In the genomic region with DNA sequence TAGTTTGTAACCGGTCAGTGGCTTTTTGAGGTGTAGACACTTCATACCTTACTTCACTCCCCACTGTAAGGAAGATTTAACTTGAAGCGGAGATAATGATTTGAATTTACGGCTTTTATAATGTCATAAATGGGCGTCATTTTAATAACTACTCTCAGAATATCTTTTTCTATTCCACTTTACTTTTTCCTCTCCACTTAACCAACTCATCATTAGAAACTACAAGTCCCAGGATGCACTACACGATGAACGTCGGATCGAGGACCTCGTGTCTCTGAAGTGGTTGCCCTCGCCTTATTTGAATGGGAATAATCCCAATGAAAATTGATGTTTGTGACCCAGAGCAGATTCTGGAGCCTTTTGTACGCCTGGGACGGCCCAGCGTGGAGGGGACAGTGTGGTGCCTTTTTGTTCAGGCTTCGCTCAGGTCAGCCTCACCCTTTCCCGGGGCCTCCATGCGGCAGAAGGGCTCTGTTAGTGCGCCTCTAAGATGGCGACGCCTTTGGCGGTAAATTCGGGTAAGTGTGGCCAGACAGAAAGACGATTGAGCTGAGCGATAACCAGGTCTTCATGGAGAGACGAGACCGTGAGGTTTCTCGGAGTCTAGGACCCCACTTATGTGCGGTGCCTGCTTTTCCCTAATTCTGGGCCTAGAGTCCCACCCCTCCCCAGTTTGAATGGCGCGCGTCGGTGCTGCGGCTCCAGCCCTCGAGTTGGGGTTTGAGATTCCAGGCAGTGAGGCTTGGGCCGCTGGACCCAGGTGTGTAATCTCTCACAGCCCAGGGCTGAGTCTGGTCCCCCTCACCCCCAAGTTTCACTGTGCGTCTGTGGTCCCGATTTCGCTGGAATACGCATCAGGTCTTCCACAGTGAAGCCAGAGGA, we compare ENCODE assay signal across 8 cellular contexts. TPM values are rescaled to one million over a fixed set of nuclear protein-coding genes. Genes with fewer than 3 reads are reported as not detected.
DNase-seq lines count a peak whose midpoint lies in the region; TF ChIP-seq lines count a peak whose summit lies in the region.

A gene with protein sequence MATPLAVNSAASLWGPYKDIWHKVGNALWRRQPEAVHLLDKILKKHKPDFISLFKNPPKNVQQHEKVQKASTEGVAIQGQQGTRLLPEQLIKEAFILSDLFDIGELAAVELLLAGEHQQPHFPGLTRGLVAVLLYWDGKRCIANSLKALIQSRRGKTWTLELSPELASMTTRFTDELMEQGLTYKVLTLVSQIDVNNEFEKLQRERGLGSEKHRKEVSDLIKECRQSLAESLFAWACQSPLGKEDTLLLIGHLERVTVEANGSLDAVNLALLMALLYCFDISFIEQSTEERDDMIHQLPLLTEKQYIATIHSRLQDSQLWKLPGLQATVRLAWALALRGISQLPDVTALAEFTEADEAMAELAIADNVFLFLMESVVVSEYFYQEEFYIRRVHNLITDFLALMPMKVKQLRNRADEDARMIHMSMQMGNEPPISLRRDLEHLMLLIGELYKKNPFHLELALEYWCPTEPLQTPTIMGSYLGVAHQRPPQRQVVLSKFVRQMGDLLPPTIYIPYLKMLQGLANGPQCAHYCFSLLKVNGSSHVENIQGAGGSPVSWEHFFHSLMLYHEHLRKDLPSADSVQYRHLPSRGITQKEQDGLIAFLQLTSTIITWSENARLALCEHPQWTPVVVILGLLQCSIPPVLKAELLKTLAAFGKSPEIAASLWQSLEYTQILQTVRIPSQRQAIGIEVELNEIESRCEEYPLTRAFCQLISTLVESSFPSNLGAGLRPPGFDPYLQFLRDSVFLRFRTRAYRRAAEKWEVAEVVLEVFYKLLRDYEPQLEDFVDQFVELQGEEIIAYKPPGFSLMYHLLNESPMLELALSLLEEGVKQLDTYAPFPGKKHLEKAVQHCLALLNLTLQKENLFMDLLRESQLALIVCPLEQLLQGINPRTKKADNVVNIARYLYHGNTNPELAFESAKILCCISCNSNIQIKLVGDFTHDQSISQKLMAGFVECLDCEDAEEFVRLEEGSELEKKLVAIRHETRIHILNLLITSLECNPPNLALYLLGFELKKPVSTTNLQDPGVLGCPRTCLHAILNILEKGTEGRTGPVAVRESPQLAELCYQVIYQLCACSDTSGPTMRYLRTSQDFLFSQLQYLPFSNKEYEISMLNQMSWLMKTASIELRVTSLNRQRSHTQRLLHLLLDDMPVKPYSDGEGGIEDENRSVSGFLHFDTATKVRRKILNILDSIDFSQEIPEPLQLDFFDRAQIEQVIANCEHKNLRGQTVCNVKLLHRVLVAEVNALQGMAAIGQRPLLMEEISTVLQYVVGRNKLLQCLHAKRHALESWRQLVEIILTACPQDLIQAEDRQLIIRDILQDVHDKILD (N-terminal part only) (plus strand): TSS at position 463 of the 882 bp plus-strand sequence. CDS start 28 bp downstream, at position 491.

- H2AFZ ChIP-seq in H9 (ENCODE audit: low read length) (peak within 1 kb of the TSS; percentile 71), neuronal stem cell (ENCODE audit: low read length) (peak within 1 kb of the TSS; percentile 89)

- peaks cover 0 to 1% (median 1%) of the 10 kb centered on the region in 3 experiments; a peak in 1 of 7 replicates for H3K36me3 Mint-ChIP-seq in H9 (ENCODE audit: insufficient read depth in 1 of 3, low read depth in 3 of 3)

- peak; percentile 83 for DNase-seq in GDM1 (lab: John Stamatoyannopoulos, UW)
- DNase-seq in H9 = peak; percentile 78
- peak; percentile 84 for DNase-seq in M059J (ENCODE audit: low read depth)
- DNase-seq in SIG-M5 treated with dmso at 0.1 percent for 504 hours (lab: John Stamatoyannopoulos, UW; ENCODE audit: unreplicated experiment) = peak; percentile 85
- DNase-seq in activated gamma-delta T cell treated with anti-CD3 and anti-CD28 coated beads, Interleukin-2, amount 50 U/mL, for 16 hours (ENCODE audit: low read depth) = peak; percentile 47
- peak; percentile 89 for DNase-seq in foreskin melanocyte
- DNase-seq in neuronal stem cell (ENCODE audit: low spot score) = peak; percentile 75

- peak within 1 kb of the TSS; percentile 96 for H3K14ac ChIP-seq in H9 (ENCODE audit: insufficient read depth, low read length)
- no peak within 1 kb of the TSS for H3K14ac ChIP-seq in neuronal stem cell (ENCODE audit: low read length)

- H3K9me3 ChIP-seq in H9 (ENCODE audit: control insufficient read depth, low read depth, low read length) = no peaks in the 10 kb centered on the region
- peaks cover 0 to 1% of the 10 kb centered on the region in 2 donors for H3K9me3 ChIP-seq in neuronal stem cell (replicated peaks in 1 of 2; ENCODE audit: control insufficient read depth in 2 of 2, insufficient read depth in 1 of 2, low read depth in 1 of 2, low read length in 2 of 2)

- peak within 1 kb of the TSS; percentile 63 for H3K4me2 ChIP-seq in H9 (ENCODE audit: insufficient read depth, insufficient read length, low read length)
- peak within 1 kb of the TSS; percentile 69 for H3K4me2 ChIP-seq in neuronal stem cell (ENCODE audit: insufficient read depth, low read length, poor library complexity, severe bottlenecking)

- H3K27me3 ChIP-seq in H9 (ENCODE audit: insufficient read depth, low read length) (no peaks in the 10 kb centered on the region), neuronal stem cell (ENCODE audit: control insufficient read depth in 3 of 3, insufficient read depth in 3 of 3, low read depth in 1 of 3, low read length in 3 of 3) (no peaks in the 10 kb centered on the region)

- no peaks in the 10 kb centered on the region for H4K20me1 ChIP-seq in H9 (ENCODE audit: control insufficient read depth, insufficient read depth, insufficient read length)

- no peak for TF ChIP-seq CTCF in H9 (conservative IDR thresholded peaks at IDR 0.05)
- TF ChIP-seq CTCF in subcutaneous adipose tissue (IDR thresholded peaks at IDR 0.05; ENCODE audit: low read depth) = no peak

- H3K79me2 ChIP-seq in H9 (ENCODE audit: insufficient read depth, low read length) = peaks cover 10% of the 10 kb centered on the region; the same call in 1 of the 2 replicates

- H3K27me3 Mint-ChIP-seq in H9 (ENCODE audit: low read depth) = no peaks in the 10 kb centered on the region

- peak within 1 kb of the TSS; percentile 97 for H3K18ac ChIP-seq in H9 (ENCODE audit: insufficient read length, low read depth, low read length)
- H3K18ac ChIP-seq in neuronal stem cell (ENCODE audit: low read length) = peak within 1 kb of the TSS; percentile 95

- no peaks in the 10 kb centered on the region for H3K79me1 ChIP-seq in H9 (ENCODE audit: insufficient read depth, low read depth, low read length, poor library complexity, severe bottlenecking)
- H3K79me1 ChIP-seq in neuronal stem cell (ENCODE audit: low read depth, low read length) = peaks cover 2% of the 10 kb centered on the region

- H3K36me3 ChIP-seq in neuronal stem cell (replicated peaks in 1 of 2; ENCODE audit: control insufficient read depth in 2 of 2, insufficient read depth in 2 of 2, low read length in 2 of 2) = peaks cover 0 to 18% of the 10 kb centered on the region in 2 donors

- peak within 1 kb of the TSS; percentile 97 for H2BK5ac ChIP-seq in H9 (ENCODE audit: insufficient read length, low read length)
- peak within 1 kb of the TSS; percentile 57 for H2BK5ac ChIP-seq in neuronal stem cell (ENCODE audit: low read length)

- H3K4me1 ChIP-seq in H9 (ENCODE audit: insufficient read depth, low read length) (peaks cover 3% of the 10 kb centered on the region), neuronal stem cell (ENCODE audit: control insufficient read depth in 2 of 2, insufficient read depth in 1 of 2, low read depth in 1 of 2, low read length in 2 of 2) (peaks cover 0 to under 1% of the 10 kb centered on the region in 2 donors)

- peaks cover 21 to 28% of the 10 kb centered on the region in 2 experiments for H3K4me1 Mint-ChIP-seq in H9

- H3T11ph ChIP-seq in H9 (ENCODE audit: low read length) = peak within 1 kb of the TSS; percentile 46

- no peak within 1 kb of the TSS for H3K27ac Mint-ChIP-seq in H9

- peak within 1 kb of the TSS; percentile 66 for H3K27ac ChIP-seq in H9 (ENCODE audit: insufficient read length, low read depth, low read length)
- H3K27ac ChIP-seq in neuronal stem cell (replicated peaks; ENCODE audit: low read length) = peak within 1 kb of the TSS; percentile 89

- H3K4me3 Mint-ChIP-seq in H9 = peak within 1 kb of the TSS; percentile 27 to 30; a peak in 2 of 5 replicates

- H3K23me2 ChIP-seq in H9 (ENCODE audit: insufficient read length, low read depth, low read length, poor library complexity, severe bottlenecking) = peaks cover 6% of the 10 kb centered on the region

- H4K91ac ChIP-seq in H9 (ENCODE audit: insufficient read length, low read depth, low read length) = peak within 1 kb of the TSS; percentile 8
- no peak within 1 kb of the TSS for H4K91ac ChIP-seq in neuronal stem cell (ENCODE audit: low read depth, low read length, poor library complexity)

- peak within 1 kb of the TSS; percentile 68 to 88 for H3K4me3 ChIP-seq in neuronal stem cell (ENCODE audit: low read length in 2 of 2)

- H2BK120ac ChIP-seq in H9 (ENCODE audit: low read depth, low read length, poor library complexity, severe bottlenecking) (peak within 1 kb of the TSS; percentile 25), neuronal stem cell (ENCODE audit: low read depth, low read length) (no peak within 1 kb of the TSS)

- H3K4ac ChIP-seq in H9 (ENCODE audit: low read depth, low read length) (peak within 1 kb of the TSS; percentile 2; the same call in 1 of the 2 replicates), neuronal stem cell (ENCODE audit: low read length) (no peak within 1 kb of the TSS)

- H3K9me3 Mint-ChIP-seq in H9 = no peaks in the 10 kb centered on the region

- H3K9ac ChIP-seq in H9 (ENCODE audit: extremely low read depth, insufficient read length, low read length) = peak within 1 kb of the TSS; percentile 99
- H3K9ac ChIP-seq in neuronal stem cell (ENCODE audit: low read depth, low read length, poor library complexity) = peak within 1 kb of the TSS; percentile 97

- H2BK20ac ChIP-seq in H9 (ENCODE audit: low read depth, low read length, poor library complexity, severe bottlenecking) = no peak within 1 kb of the TSS

- H2BK15ac ChIP-seq in H9 (ENCODE audit: low read depth, low read length) (peak within 1 kb of the TSS; percentile 6; the same call in 1 of the 2 replicates), neuronal stem cell (ENCODE audit: low read length) (no peak within 1 kb of the TSS)

- peak within 1 kb of the TSS; percentile 44 for H3K56ac ChIP-seq in H9 (ENCODE audit: insufficient read length, low read depth, low read length)

- no CpG with 5 or more reads among the region's 38 CpGs for WGBS in H9 (ENCODE audit: extremely low coverage, insufficient read length, low lambda C conversion rate)
- no CpG with 5 or more reads among the region's 38 CpGs for WGBS in neuronal stem cell (ENCODE audit: extremely low coverage in 2 of 2, insufficient read length in 2 of 2, insufficient replicate concordance in 1 of 2), 2 donors

- H4K5ac ChIP-seq in H9 (ENCODE audit: insufficient read length, low read depth, low read length) = peak within 1 kb of the TSS; percentile 96

- H2AK5ac ChIP-seq in H9 (ENCODE audit: insufficient read length, low read length) (no peak within 1 kb of the TSS), neuronal stem cell (ENCODE audit: low read depth, low read length) (peak within 1 kb of the TSS; percentile 51)

- peak within 1 kb of the TSS; percentile 85 for H2BK12ac ChIP-seq in H9 (ENCODE audit: insufficient read length, low read depth, low read length)
- no peak within 1 kb of the TSS for H2BK12ac ChIP-seq in neuronal stem cell (ENCODE audit: low read length)

- H4K8ac ChIP-seq in H9 (replicated peaks; ENCODE audit: insufficient read length, low read depth, low read length) (peak within 1 kb of the TSS; percentile 70), neuronal stem cell (ENCODE audit: low read depth, low read length) (peak within 1 kb of the TSS; percentile 83)

- H3K23ac ChIP-seq in H9 (ENCODE audit: insufficient read length, low read depth, low read length) (no peak within 1 kb of the TSS), neuronal stem cell (ENCODE audit: low read depth, low read length, poor library complexity) (peak within 1 kb of the TSS; percentile 45)

RNA-seq across cellular contexts. Expression of the gene that starts here (rescaled TPM):
- total RNA-seq in H9 (2021) (148 and 158 TPM in 2 replicates), subcutaneous adipose tissue (10 to 100 TPM; 22.5 to 64.2 (median 23.9) TPM)
- total RNA-seq in M059J (2014; rRNA removed; shearing (Covaris generic)) = 82.5 and 109 TPM in 2 replicates
- 90.3 TPM for polyA plus RNA-seq in neuronal stem cell (2013, experiment 1 of 2)
- polyA plus RNA-seq in neuronal stem cell (2013, experiment 2 of 2) = 93.1 TPM

Comparison
In these comparisons a context has a peak if more than half of its experiments do, and no peak if none do; other contexts are left out.
1. Peak in every context shown above with its lines: DNase-seq, H3K4me3 ChIP-seq and H3K27ac ChIP-seq.